9 cellular contexts compared by ENCODE assay signal in the genomic region with DNA sequence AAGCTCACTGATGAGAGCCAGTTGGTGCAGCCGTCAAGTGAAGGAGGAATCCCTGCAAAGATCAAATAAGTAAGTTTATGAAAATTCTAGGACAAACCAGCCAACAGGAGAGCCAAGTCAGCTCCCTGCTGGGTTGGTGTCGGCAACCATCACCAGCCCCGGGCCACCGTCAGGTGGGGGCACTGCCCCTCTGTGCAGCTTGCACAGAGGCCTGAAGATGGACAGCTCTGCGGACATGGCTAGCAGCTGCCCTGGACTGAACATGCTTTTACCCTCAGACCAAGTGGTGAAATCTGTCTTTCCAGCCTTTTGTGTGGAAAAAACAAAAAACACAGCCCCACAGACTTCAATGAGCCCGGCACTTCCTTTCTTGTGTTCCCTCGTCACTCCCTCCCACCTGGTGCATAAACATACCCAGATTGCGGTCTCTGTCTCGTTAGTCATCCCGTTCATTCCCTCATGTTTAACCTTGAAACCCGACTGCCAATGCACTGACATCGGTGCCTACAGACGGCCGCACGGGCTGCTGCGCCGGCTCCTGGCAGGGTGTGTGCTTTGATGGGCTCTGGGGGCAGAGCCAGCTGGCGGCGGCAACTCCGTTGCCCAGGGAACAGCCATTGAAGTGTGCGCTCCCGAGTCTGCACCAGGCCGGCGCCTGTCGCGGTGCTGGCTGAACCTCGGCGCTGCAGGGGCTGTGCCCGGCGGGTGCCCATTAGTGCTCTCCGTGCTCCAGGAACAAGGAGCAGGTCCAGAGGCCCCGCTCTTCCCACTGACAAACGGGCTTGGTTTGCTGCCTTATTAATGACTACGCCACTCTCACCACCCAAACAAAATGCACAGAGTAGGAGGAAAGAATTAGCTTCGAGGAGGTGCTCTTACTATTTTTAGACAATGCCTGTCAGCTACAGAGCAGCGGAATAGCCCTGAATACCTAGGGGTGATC.
DNase-seq lines count a peak whose midpoint lies in the region; ATAC-seq and TF ChIP-seq lines count a peak whose summit lies in the region.
"Had no signal": no experiment of that assay in that cellular context is flagged by ENCODE, and none has a peak within 500 bp of the region (broad histone marks: within the 10 kb centered on the region; RNA-seq: fewer than 3 reads in every experiment).

No MANE protein-coding gene starts in this region.

- H3K36me3 ChIP-seq in right atrium auricular region (no peaks in the 10 kb centered on the region), upper lobe of left lung (no peaks in the 10 kb centered on the region)

- no peaks in the 10 kb centered on the region for H3K9me3 ChIP-seq in right atrium auricular region
- no peaks in the 10 kb centered on the region for H3K9me3 ChIP-seq in upper lobe of left lung

- intact Hi-C loops in Right ventricle myocardium inferior (cut with DNase I): no loop called here

- H3K4me3 Mint-ChIP-seq in T-helper 2 cell treated with Interferon-gamma antibody and Interleukin-4, amounts not matched to agents 5 μg/mL and 100 μg/mL, for 36 hours: no peak overlapping the region

- peaks cover 8% of the 10 kb centered on the region for H3K36me3 Mint-ChIP-seq in T-helper 2 cell treated with Interferon-gamma antibody and Interleukin-4, amounts not matched to agents 5 μg/mL and 100 μg/mL, for 36 hours (ENCODE audit: low read depth)

- no peak for DNase-seq in Right ventricle myocardium inferior (ENCODE audit: missing footprints)
- no peak for DNase-seq in right atrium auricular region (ENCODE audit: low spot score)
- peak in 51 of 56 donors; percentile 21 to 84 (median 62) for DNase-seq in amygdala (lab: John Stamatoyannopoulos, UW)
- peak; percentile 44 for DNase-seq in islet precursor cell
- DNase-seq in upper lobe of left lung: peak; percentile 19 to 77
- no peak for DNase-seq in T-helper 2 cell treated with Interferon-gamma antibody and Interleukin-4, amounts not matched to agents 5 μg/mL and 100 μg/mL, for 36 hours (ENCODE audit: low spot score)
- DNase-seq in KG1 (lab: John Stamatoyannopoulos, UW): no peak
- no peak for DNase-seq in SIG-M5 (lab: John Stamatoyannopoulos, UW)
- DNase-seq: effector CD8-positive, alpha-beta T cell had no signal

- TF ChIP-seq CTCF in right atrium auricular region (IDR thresholded peaks at IDR 0.05) (no peak), upper lobe of left lung (IDR thresholded peaks at IDR 0.05) (no peak)

- H3K4me1 ChIP-seq in right atrium auricular region: peaks cover 0 to 6% of the 10 kb centered on the region in 2 donors
- H3K4me1 ChIP-seq in upper lobe of left lung: peaks cover 0 to 3% (median 0%) of the 10 kb centered on the region in 4 donors

- no peaks in the 10 kb centered on the region for H3K27me3 Mint-ChIP-seq in T-helper 2 cell treated with Interferon-gamma antibody and Interleukin-4, amounts not matched to agents 5 μg/mL and 100 μg/mL, for 36 hours (ENCODE audit: low read depth)

- no peak for TF ChIP-seq POLR2A in upper lobe of left lung (IDR thresholded peaks at IDR 0.05)

- no peak overlapping the region for H3K4me3 ChIP-seq in right atrium auricular region
- H3K4me3 ChIP-seq in upper lobe of left lung: no peak overlapping the region

- peak overlapping the region in 1 of 2 donors; percentile 59 for H3K27ac ChIP-seq in right atrium auricular region
- H3K27ac ChIP-seq in upper lobe of left lung: no peak overlapping the region

- WGBS in upper lobe of left lung, 2 donors: 87 to 89% methylated on average over 25 to 36 of the region's 36 CpGs

- ATAC-seq in Right ventricle myocardium inferior (peak; percentile 88), upper lobe of left lung (ENCODE audit: low FRiP score in 2 of 2) (peak in 1 of 2 donors; percentile 17)

- H3K27ac Mint-ChIP-seq in T-helper 2 cell treated with Interferon-gamma antibody and Interleukin-4, amounts not matched to agents 5 μg/mL and 100 μg/mL, for 36 hours: no peak overlapping the region

- peaks cover 2% of the 10 kb centered on the region for H3K9me3 Mint-ChIP-seq in T-helper 2 cell treated with Interferon-gamma antibody and Interleukin-4, amounts not matched to agents 5 μg/mL and 100 μg/mL, for 36 hours

- H3K4me1 Mint-ChIP-seq in T-helper 2 cell treated with Interferon-gamma antibody and Interleukin-4, amounts not matched to agents 5 μg/mL and 100 μg/mL, for 36 hours (ENCODE audit: low read depth): no peaks in the 10 kb centered on the region

- TF ChIP-seq EP300 in upper lobe of left lung (IDR thresholded peaks at IDR 0.05): no peak

- H3K27me3 ChIP-seq in right atrium auricular region (no peaks in the 10 kb centered on the region), upper lobe of left lung (no peaks in the 10 kb centered on the region)

Comparison
In these comparisons a context has a peak if more than half of its experiments do, and no peak if none do; other contexts are left out.
1. DNase-seq: peak in amygdala (51 of 56), islet precursor cell (single experiment) and upper lobe of left lung (2 of 2); none in Right ventricle myocardium inferior (single experiment), right atrium auricular region (single experiment), T-helper 2 cell treated with Interferon-gamma antibody and Interleukin-4, amounts not matched to agents 5 μg/mL and 100 μg/mL, for 36 hours (single experiment), KG1 (single experiment) and SIG-M5 (single experiment).